In genomic region chr3:101791778-101792177, GRCh38 we compare ENCODE assay signal across 10 cellular contexts. TPM values are rescaled to one million over a fixed set of nuclear protein-coding genes. Genes with fewer than 3 reads are reported as not detected.
DNase-seq lines count a peak whose midpoint lies in the region; ATAC-seq and TF ChIP-seq lines count a peak whose summit lies in the region.
"Had no signal": no experiment of that assay in that cellular context is flagged by ENCODE, and none has a peak within 500 bp of the region (broad histone marks: within the 10 kb centered on the region; RNA-seq: fewer than 3 reads in every experiment).

No MANE protein-coding gene starts in this region.

- POLR2A ChIA-PET in activated CD4-positive, alpha-beta T cell treated with anti-CD3 and anti-CD28 coated beads for 36 hours (lab: Charles Lee) = interaction anchor here (0.6 kb wide), 1 partner anchor 26 kb away, joined by 3 read pairs; no protein-coding TSS in a partner anchor
- POLR2A ChIA-PET in activated CD4-positive, alpha-beta T cell treated with anti-CD3 and anti-CD28 coated beads, Interleukin-2, amount 10 ng/mL, durations not matched to agents 7 days and 5 days (lab: Charles Lee) = no interaction called here

- H3K4me1 Mint-ChIP-seq in activated CD4-positive, alpha-beta T cell treated with anti-CD3 and anti-CD28 coated beads for 36 hours = peaks cover 50% of the 10 kb centered on the region
- H3K4me1 Mint-ChIP-seq in activated CD4-positive, alpha-beta T cell treated with anti-CD3 and anti-CD28 coated beads, Interleukin-2, amount 10 ng/mL, durations not matched to agents 7 days and 5 days = peaks cover 41% of the 10 kb centered on the region
- H3K4me1 Mint-ChIP-seq in naive B cell = peaks cover 31 to 46% (median 37%) of the 10 kb centered on the region in 3 donors

- TF ChIP-seq CTCF in body of pancreas (IDR thresholded peaks at IDR 0.05) = no peak

- H3K9me3 ChIP-seq in body of pancreas = no peaks in the 10 kb centered on the region

- no peak for DNase-seq in activated CD4-positive, alpha-beta T cell treated with anti-CD3 and anti-CD28 coated beads for 36 hours
- no peak for DNase-seq in activated CD4-positive, alpha-beta T cell treated with anti-CD3 and anti-CD28 coated beads, Interleukin-2, amount 10 ng/mL, durations not matched to agents 7 days and 5 days
- DNase-seq in naive B cell (peak; percentile 38), dermis blood vessel endothelial cell (no peak), Right ventricle myocardium inferior (ENCODE audit: missing footprints) (no peak), body of pancreas (no peak)

- peaks cover 5% of the 10 kb centered on the region for H3K9me3 Mint-ChIP-seq in activated CD4-positive, alpha-beta T cell treated with anti-CD3 and anti-CD28 coated beads for 36 hours (ENCODE audit: low read depth)
- H3K9me3 Mint-ChIP-seq in activated CD4-positive, alpha-beta T cell treated with anti-CD3 and anti-CD28 coated beads, Interleukin-2, amount 10 ng/mL, durations not matched to agents 7 days and 5 days = peaks cover 14% of the 10 kb centered on the region
- H3K9me3 Mint-ChIP-seq in naive B cell = peaks cover 0 to 7% (median 5%) of the 10 kb centered on the region in 7 donors

- peaks cover 74% of the 10 kb centered on the region for H3K36me3 Mint-ChIP-seq in activated CD4-positive, alpha-beta T cell treated with anti-CD3 and anti-CD28 coated beads for 36 hours (ENCODE audit: low read depth)
- peaks cover 90% of the 10 kb centered on the region for H3K36me3 Mint-ChIP-seq in activated CD4-positive, alpha-beta T cell treated with anti-CD3 and anti-CD28 coated beads, Interleukin-2, amount 10 ng/mL, durations not matched to agents 7 days and 5 days (ENCODE audit: low read depth)
- peaks cover 36 to 44% of the 10 kb centered on the region in 2 donors for H3K36me3 Mint-ChIP-seq in naive B cell

- H3K36me3 ChIP-seq in body of pancreas (replicated peaks in 1 of 2; ENCODE audit: insufficient read depth in 1 of 2, low read depth in 2 of 2) = no peaks in the 10 kb centered on the region

- H3K27ac Mint-ChIP-seq in activated CD4-positive, alpha-beta T cell treated with anti-CD3 and anti-CD28 coated beads for 36 hours = peak overlapping the region; percentile 5
- no peak overlapping the region for H3K27ac Mint-ChIP-seq in activated CD4-positive, alpha-beta T cell treated with anti-CD3 and anti-CD28 coated beads, Interleukin-2, amount 10 ng/mL, durations not matched to agents 7 days and 5 days
- peak overlapping the region; percentile 2 to 74 (median 20) for H3K27ac Mint-ChIP-seq in naive B cell

- intact Hi-C loops in activated CD4-positive, alpha-beta T cell treated with anti-CD3 and anti-CD28 coated beads for 36 hours (cut with DNase I, micrococcal nuclease) = no loop called here
- intact Hi-C loops in Right ventricle myocardium inferior (cut with DNase I) (no loop called here), body of pancreas (cut with DNase I) (no loop called here)

- ATAC-seq in activated CD4-positive, alpha-beta T cell treated with anti-CD3 and anti-CD28 coated beads for 36 hours = no peak
- ATAC-seq in GM21576 (IDR thresholded peaks at IDR 0.05; ENCODE audit: unreplicated experiment) (peak; percentile 98), HG03280 (IDR thresholded peaks at IDR 0.05; ENCODE audit: unreplicated experiment) (peak; percentile 97), naive B cell (ENCODE audit: low read depth in 2 of 2) (peak; percentile 90 to 92), Right ventricle myocardium inferior (no peak), body of pancreas (no peak)
- ATAC-seq: K562 had no signal

- H3K27ac ChIP-seq in body of pancreas = no peak overlapping the region
- H3K27ac ChIP-seq: skin epidermis had no signal

- no peak overlapping the region for H3K4me3 Mint-ChIP-seq in activated CD4-positive, alpha-beta T cell treated with anti-CD3 and anti-CD28 coated beads for 36 hours
- H3K4me3 Mint-ChIP-seq in activated CD4-positive, alpha-beta T cell treated with anti-CD3 and anti-CD28 coated beads, Interleukin-2, amount 10 ng/mL, durations not matched to agents 7 days and 5 days = no peak overlapping the region
- H3K4me3 Mint-ChIP-seq in naive B cell = peak overlapping the region in 7 of 8 donors; percentile 37 to 58 (median 43)

- H3K4me1 ChIP-seq in body of pancreas = no peaks in the 10 kb centered on the region

- no peak overlapping the region for H3K4me3 ChIP-seq in body of pancreas
- H3K4me3 ChIP-seq: K562, skin epidermis had no signal

- WGBS in body of pancreas, 2 donors = 84 to 89% methylated on average over 4 of the region's 4 CpGs

- CTCF ChIA-PET in activated CD4-positive, alpha-beta T cell treated with anti-CD3 and anti-CD28 coated beads for 36 hours (lab: Charles Lee) = interaction anchor here (0.9 to 2.2 kb wide), 3 partner anchors 10 to 16 kb away, joined by 3 to 6 read pairs (median 4); no protein-coding TSS in a partner anchor
- CTCF ChIA-PET in activated CD4-positive, alpha-beta T cell treated with anti-CD3 and anti-CD28 coated beads, Interleukin-2, amount 10 ng/mL, durations not matched to agents 7 days and 5 days (lab: Charles Lee) = no interaction called here

- H3K27me3 ChIP-seq in body of pancreas = no peaks in the 10 kb centered on the region

- H3K27me3 Mint-ChIP-seq in activated CD4-positive, alpha-beta T cell treated with anti-CD3 and anti-CD28 coated beads for 36 hours = no peaks in the 10 kb centered on the region
- no peaks in the 10 kb centered on the region for H3K27me3 Mint-ChIP-seq in activated CD4-positive, alpha-beta T cell treated with anti-CD3 and anti-CD28 coated beads, Interleukin-2, amount 10 ng/mL, durations not matched to agents 7 days and 5 days
- no peaks in the 10 kb centered on the region for H3K27me3 Mint-ChIP-seq in naive B cell

- no peak for TF ChIP-seq POLR2A in body of pancreas (IDR thresholded peaks at IDR 0.05)

RNA-seq across cellular contexts. Expression of gene NXPE3, which starts 12.8 kb away (rescaled TPM):
- 10 to 100 TPM; 12.8 to 18.5 TPM for total RNA-seq in activated CD4-positive, alpha-beta T cell treated with anti-CD3 and anti-CD28 coated beads for 36 hours
- 10 to 100 TPM; 28.5 to 29.5 TPM for total RNA-seq in activated CD4-positive, alpha-beta T cell treated with anti-CD3 and anti-CD28 coated beads, Interleukin-2, amount 10 ng/mL, durations not matched to agents 7 days and 5 days
- 10 to 100 TPM; 15.8 to 30.2 (median 21.8) TPM for polyA plus RNA-seq in naive B cell (ENCODE audit: low read depth in 6 of 6)
- 5.1 and 13.5 TPM in 2 replicates for total RNA-seq in dermis blood vessel endothelial cell
- total RNA-seq in Right ventricle myocardium inferior = 42.0 TPM
- 1 to 10 TPM; 3.1 to 4.6 TPM for total RNA-seq in body of pancreas

RNA-seq across cellular contexts. Expression of gene NFKBIZ, which starts 57.5 kb away (rescaled TPM):
- total RNA-seq in activated CD4-positive, alpha-beta T cell treated with anti-CD3 and anti-CD28 coated beads for 36 hours = 10 to 100 TPM; 47.8 to 56.7 TPM
- total RNA-seq in activated CD4-positive, alpha-beta T cell treated with anti-CD3 and anti-CD28 coated beads, Interleukin-2, amount 10 ng/mL, durations not matched to agents 7 days and 5 days = 10 to 100 TPM; 33.7 to 37.7 TPM
- 10 to 100 TPM in 5 of 6 donors, 1 to 10 TPM in 1; 7.4 to 28.5 (median 21.9) TPM for polyA plus RNA-seq in naive B cell (ENCODE audit: low read depth in 6 of 6)
- total RNA-seq in dermis blood vessel endothelial cell (15.2 and 31.8 TPM in 2 replicates), Right ventricle myocardium inferior (14.8 TPM), body of pancreas (10 to 100 TPM; 30.1 to 92.3 TPM)

Comparison
In these comparisons a context has a peak if more than half of its experiments do, and no peak if none do; other contexts are left out.
1. ATAC-seq: peak in GM21576 (single experiment), HG03280 (single experiment) and naive B cell (2 of 2); none in activated CD4-positive, alpha-beta T cell treated with anti-CD3 and anti-CD28 coated beads for 36 hours (single experiment), Right ventricle myocardium inferior (single experiment) and body of pancreas (single experiment).
2. H3K4me3 Mint-ChIP-seq: peak in naive B cell (7 of 8); none in activated CD4-positive, alpha-beta T cell treated with anti-CD3 and anti-CD28 coated beads for 36 hours (single experiment) and activated CD4-positive, alpha-beta T cell treated with anti-CD3 and anti-CD28 coated beads, Interleukin-2, amount 10 ng/mL, durations not matched to agents 7 days and 5 days (single experiment).